16 cellular contexts compared by ENCODE assay signal in genomic region chr10:98006266-98006665, GRCh38.
DNase-seq lines count a peak whose midpoint lies in the region; ATAC-seq and TF ChIP-seq lines count a peak whose summit lies in the region.
"Had no signal": no experiment of that assay in that cellular context is flagged by ENCODE, and none has a peak within 500 bp of the region (broad histone marks: within the 10 kb centered on the region; RNA-seq: fewer than 3 reads in every experiment).

No MANE protein-coding gene starts in this region.

- H3K9me3 ChIP-seq in BLaER1 treated with 17β-estradiol and CSF1 and Interleukin-3, amounts not matched to agents 10 nM and 100 nM (replicated peaks in 1 of 11) = no peaks in the 10 kb centered on the region
- H3K9me3 ChIP-seq in HEK293 (ENCODE audit: control insufficient read depth, insufficient read depth, low read depth, low read length) (no peaks in the 10 kb centered on the region), iPS-20b (ENCODE audit: insufficient read depth, low read depth, low read length) (no peaks in the 10 kb centered on the region)
- H3K9me3 ChIP-seq: right lobe of liver had no signal

- peak overlapping the region; percentile 41 to 71 (median 60) for H3K4me2 ChIP-seq in BLaER1 treated with 17β-estradiol and CSF1 and Interleukin-3, amounts not matched to agents 10 nM and 100 nM

- no peak for ATAC-seq in HG03280 (IDR thresholded peaks at IDR 0.05; ENCODE audit: unreplicated experiment)
- no peak for ATAC-seq in HG03521 (IDR thresholded peaks at IDR 0.05; ENCODE audit: unreplicated experiment)
- no peak for ATAC-seq in GM19397 (IDR thresholded peaks at IDR 0.05; ENCODE audit: unreplicated experiment)
- ATAC-seq: right lobe of liver; stimulated activated memory B cell treated with anti-CD40 and anti-IgM and Interleukin-4, amounts not matched to agents 10 μg/mL and 1 μg/mL and 100 μg/mL, for 72 hours had no signal

- H3K4me3 ChIP-seq in BLaER1 treated with 17β-estradiol and CSF1 and Interleukin-3, amounts not matched to agents 10 nM and 100 nM = no peak overlapping the region
- no peak overlapping the region for H3K4me3 ChIP-seq in HEK293 (ENCODE audit: low read depth, low read length)
- H3K4me3 ChIP-seq in iPS-20b (ENCODE audit: low read length) = peak overlapping the region; percentile 56
- H3K4me3 ChIP-seq: GM23248, right lobe of liver had no signal

- H3K9ac ChIP-seq in BLaER1 treated with 17β-estradiol and CSF1 and Interleukin-3, amounts not matched to agents 10 nM and 100 nM = no peak overlapping the region
- no peak overlapping the region for H3K9ac ChIP-seq in iPS-20b (ENCODE audit: low read depth, low read length)
- H3K9ac ChIP-seq: GM23248 had no signal

- CTCF ChIA-PET in HEK293 (lab: Yijun Ruan, JAX) = interaction anchor here (0.7 to 2.1 kb wide), 4 partner anchors 22 to 949 kb away, joined by 3 to 11 read pairs (median 4); no protein-coding TSS in a partner anchor

- TF ChIP-seq CTCF in HEK293 (tag by site-specific recombination; IDR thresholded peaks at IDR 0.05) = no peak

- H3K27ac ChIP-seq in BLaER1 treated with 17β-estradiol and CSF1 and Interleukin-3, amounts not matched to agents 10 nM and 100 nM = no peak overlapping the region
- H3K27ac ChIP-seq in HEK293 (ENCODE audit: extremely low read depth, low read depth, low read length) (no peak overlapping the region), iPS-20b (ENCODE audit: low read length) (no peak overlapping the region)
- H3K27ac ChIP-seq: GM23248, HL-60, right lobe of liver had no signal

- H3K36me3 ChIP-seq in BLaER1 treated with 17β-estradiol and CSF1 and Interleukin-3, amounts not matched to agents 10 nM and 100 nM = no peaks in the 10 kb centered on the region
- no peaks in the 10 kb centered on the region for H3K36me3 ChIP-seq in HEK293 (ENCODE audit: control insufficient read depth in 2 of 2, insufficient read depth in 1 of 2, low read length in 2 of 2)
- no peaks in the 10 kb centered on the region for H3K36me3 ChIP-seq in iPS-20b (ENCODE audit: insufficient read depth, low read depth, low read length)
- H3K36me3 ChIP-seq: right lobe of liver had no signal

- peaks cover 3 to 14% (median 8%) of the 10 kb centered on the region in 10 experiments; a peak in 17 of 20 replicates for H3K4me1 ChIP-seq in BLaER1 treated with 17β-estradiol and CSF1 and Interleukin-3, amounts not matched to agents 10 nM and 100 nM
- peaks cover 3% of the 10 kb centered on the region; the same call in 1 of the 2 replicates for H3K4me1 ChIP-seq in HEK293 (ENCODE audit: control insufficient read depth, insufficient read depth, low read length)
- peaks cover 20% of the 10 kb centered on the region for H3K4me1 ChIP-seq in iPS-20b (ENCODE audit: insufficient read depth, low read length)
- H3K4me1 ChIP-seq: right lobe of liver had no signal

- peak; percentile 70 for DNase-seq in OCI-M1 (lab: John Stamatoyannopoulos, UW)
- no peak for DNase-seq in NCI-H1694 (lab: John Stamatoyannopoulos, UW)
- DNase-seq: activated effector memory CD4-positive, alpha-beta T cell treated with Interleukin-2 at 50 U/mL for 16 hours; EL; GM23248; kidney; right lobe of liver; stimulated activated CD4-positive, alpha-beta T cell treated with anti-CD3 and anti-CD28 coated beads, Interleukin-4, amount 100 ng/mL, for 4 hours had no signal

- no peaks in the 10 kb centered on the region for H3K27me3 ChIP-seq in BLaER1 treated with 17β-estradiol and CSF1 and Interleukin-3, amounts not matched to agents 10 nM and 100 nM
- peaks cover 21% of the 10 kb centered on the region for H3K27me3 ChIP-seq in iPS-20b (ENCODE audit: insufficient read depth, low read length)
- H3K27me3 ChIP-seq: right lobe of liver had no signal

- no peaks in the 10 kb centered on the region for H4K20me1 ChIP-seq in BLaER1 treated with 17β-estradiol and CSF1 and Interleukin-3, amounts not matched to agents 10 nM and 100 nM

- POLR2A ChIA-PET in HEK293 (lab: Yijun Ruan, JAX) = no interaction called here

TF ChIP-seq in HEK293, 187 proteins besides CTCF, POLR2A, EP300 and RAD21 (continues in another document):
- no peak for TF ChIP-seq ZNF146 (tag by site-specific recombination; IDR thresholded peaks at IDR 0.05)
- TF ChIP-seq ZNF202 (tag by site-specific recombination; IDR thresholded peaks at IDR 0.05; ENCODE audit: borderline replicate concordance) = no peak
- TF ChIP-seq HOXA7 (CRISPR knock-in tag; IDR thresholded peaks at IDR 0.05; ENCODE audit: borderline replicate concordance) = no peak
- TF ChIP-seq ZNF184 (tag by site-specific recombination; IDR thresholded peaks at IDR 0.05) = no peak
- no peak for TF ChIP-seq ZNF416 (tag by site-specific recombination; IDR thresholded peaks at IDR 0.05)
- no peak for TF ChIP-seq ZNF585B (tag by site-specific recombination; IDR thresholded peaks at IDR 0.05)
- TF ChIP-seq GLIS1 (tag by site-specific recombination; IDR thresholded peaks at IDR 0.05) = peak; percentile 93
- no peak for TF ChIP-seq ZBTB21 (tag by site-specific recombination; IDR thresholded peaks at IDR 0.05)
- 0 out of 2 replicates have a peak, but pooled peaks have one; percentile 19 for TF ChIP-seq IKZF3 (tag by site-specific recombination; IDR thresholded peaks at IDR 0.05)
- TF ChIP-seq SCRT2 (tag by site-specific recombination; IDR thresholded peaks at IDR 0.05) = peak; percentile 65; the same call in 1 of the 2 replicates
- no peak for TF ChIP-seq ZXDB (tag by site-specific recombination; IDR thresholded peaks at IDR 0.05)
- TF ChIP-seq ZNF658 (tag by site-specific recombination; IDR thresholded peaks at IDR 0.05) = no peak
- TF ChIP-seq ZNF518A (tag by site-specific recombination; conservative IDR thresholded peaks at IDR 0.05; ENCODE audit: low read depth) = no peak
- TF ChIP-seq KLF7 (tag by site-specific recombination; IDR thresholded peaks at IDR 0.05; ENCODE audit: borderline replicate concordance) = no peak
- TF ChIP-seq ZNF335 (tag by site-specific recombination; conservative IDR thresholded peaks at IDR 0.05) = no peak
- TF ChIP-seq WT1 (tag by site-specific recombination; IDR thresholded peaks at IDR 0.05) = no peak
- TF ChIP-seq ZNF623 (tag by site-specific recombination; IDR thresholded peaks at IDR 0.05) = no peak
- no peak for TF ChIP-seq BCL11B (tag by site-specific recombination; IDR thresholded peaks at IDR 0.05; ENCODE audit: low read depth)
- no peak for TF ChIP-seq RBAK (tag by site-specific recombination; IDR thresholded peaks at IDR 0.05)
- TF ChIP-seq ATF2 (tag by site-specific recombination; IDR thresholded peaks at IDR 0.05; ENCODE audit: low read depth) = no peak
- no peak for TF ChIP-seq ZNF501 (tag by site-specific recombination; IDR thresholded peaks at IDR 0.05)
- TF ChIP-seq ZNF600 (tag by site-specific recombination; IDR thresholded peaks at IDR 0.05) = peak; percentile 89
- TF ChIP-seq ZNF768 (tag by site-specific recombination; IDR thresholded peaks at IDR 0.05) = no peak
- no peak for TF ChIP-seq ZNF555 (tag by site-specific recombination; conservative IDR thresholded peaks at IDR 0.05)
